ENCODE assay signal across 1 cellular context in genomic region chr7:50415844-50416243, GRCh38.
A peak's percentile ranks its signal among the peaks of the same experiment; 100 is the strongest.
TF ChIP-seq lines count a peak whose summit lies in the region.

No MANE protein-coding gene starts in this region.

TF ChIP-seq in GM12878, 131 proteins besides CTCF, POLR2A, EP300 and RAD21 (continued from another document):
- 0 out of 2 replicates have a peak, but pooled peaks have one; percentile 0 for TF ChIP-seq NKRF (conservative IDR thresholded peaks at IDR 0.05)
